11 cellular contexts compared by ENCODE assay signal in genomic region chr12:94795520-94795919, GRCh38.
DNase-seq lines count a peak whose midpoint lies in the region; ATAC-seq and TF ChIP-seq lines count a peak whose summit lies in the region.
"Had no signal": no experiment of that assay in that cellular context is flagged by ENCODE, and none has a peak within 500 bp of the region (broad histone marks: within the 10 kb centered on the region; RNA-seq: fewer than 3 reads in every experiment).

No MANE protein-coding gene starts in this region.

- no peaks in the 10 kb centered on the region for H3K9me3 Mint-ChIP-seq in effector memory CD8-positive, alpha-beta T cell

- no peaks in the 10 kb centered on the region for H3K4me1 Mint-ChIP-seq in effector memory CD8-positive, alpha-beta T cell (ENCODE audit: low read depth in 2 of 2)

- peaks cover 0 to 19% of the 10 kb centered on the region in 2 donors for H3K27me3 Mint-ChIP-seq in effector memory CD8-positive, alpha-beta T cell

- H3K4me1 ChIP-seq in NT2/D1 (ENCODE audit: insufficient read depth, insufficient read length) (peaks cover 3% of the 10 kb centered on the region), ovary (ENCODE audit: insufficient read depth) (peaks cover 1% of the 10 kb centered on the region)

- no peak for TF ChIP-seq POLR2A in ovary (IDR thresholded peaks at IDR 0.05)

- intact Hi-C loops in ovary (cut with DNase I) = no loop called here

- WGBS in ovary, 3 donors = 46 to 61% (median 51%) methylated on average over 9 of the region's 9 CpGs

- TF ChIP-seq EP300 in ovary (IDR thresholded peaks at IDR 0.05) = no peak

- DNase-seq in GM03348 (ENCODE audit: low spot score) (peak; percentile 67), NT2/D1 (ENCODE audit: low read depth, low spot score) (peak; percentile 71), epithelial cell of prostate (ENCODE audit: low read depth, low spot score) (no peak), ovary (peak in 4 of 5 donors; percentile 33 to 40 (median 34)), NCI-H1417 (lab: John Stamatoyannopoulos, UW) (no peak)
- no peak for DNase-seq in stimulated activated CD4-positive, alpha-beta T cell treated with anti-CD3 and anti-CD28 coated beads, Interleukin-1b, Interleukin-23, amount 100 ng/mL, for 48 hours
- DNase-seq in effector memory CD8-positive, alpha-beta T cell = no peak
- no peak for DNase-seq in activated effector memory CD4-positive, alpha-beta T cell treated with Interleukin-2 at 50 U/mL for 16 hours
- DNase-seq: activated CD4-positive, CD25-positive, alpha-beta regulatory T cell; anterior cingulate cortex; NCI-H1417 treated with DMSO at 0.1 percent for 48 hours had no signal

- no peak overlapping the region for H3K4me3 Mint-ChIP-seq in effector memory CD8-positive, alpha-beta T cell

- H3K27ac Mint-ChIP-seq in effector memory CD8-positive, alpha-beta T cell = no peak overlapping the region

- no peak overlapping the region for H3K9ac ChIP-seq in NT2/D1 (ENCODE audit: insufficient read length, low read depth)

- no peaks in the 10 kb centered on the region for H3K36me3 ChIP-seq in NT2/D1 (ENCODE audit: insufficient read depth, insufficient read length, low read length)
- H3K36me3 ChIP-seq in ovary = no peaks in the 10 kb centered on the region

- H3K4me3 ChIP-seq in NT2/D1 (ENCODE audit: insufficient read length, low read depth) = no peak overlapping the region
- H3K4me3 ChIP-seq in ovary = no peak overlapping the region

- H3K27me3 ChIP-seq in NT2/D1 (ENCODE audit: insufficient read depth, insufficient read length) = no peaks in the 10 kb centered on the region
- no peaks in the 10 kb centered on the region for H3K27me3 ChIP-seq in ovary

- H3K36me3 Mint-ChIP-seq in effector memory CD8-positive, alpha-beta T cell (ENCODE audit: insufficient read depth) = peaks cover 2% of the 10 kb centered on the region

- no peak for ATAC-seq in effector memory CD8-positive, alpha-beta T cell (replicated peaks)

- H3K9me3 ChIP-seq in NT2/D1 (ENCODE audit: insufficient read depth, low read length) = no peaks in the 10 kb centered on the region
- no peaks in the 10 kb centered on the region for H3K9me3 ChIP-seq in ovary

- TF ChIP-seq CTCF in ovary (IDR thresholded peaks at IDR 0.05) = no peak

- H3K27ac ChIP-seq in epithelial cell of prostate (peak overlapping the region; percentile 36), ovary (no peak overlapping the region)

Comparison
In these comparisons a context has a peak if more than half of its experiments do, and no peak if none do; other contexts are left out.
1. DNase-seq: peak in GM03348 (single experiment), NT2/D1 (single experiment) and ovary (4 of 5); none in epithelial cell of prostate (single experiment), stimulated activated CD4-positive, alpha-beta T cell treated with anti-CD3 and anti-CD28 coated beads, Interleukin-1b, Interleukin-23, amount 100 ng/mL, for 48 hours (single experiment), effector memory CD8-positive, alpha-beta T cell (0 of 3), activated effector memory CD4-positive, alpha-beta T cell treated with Interleukin-2 at 50 U/mL for 16 hours (single experiment) and NCI-H1417 (0 of 3).